11 cellular contexts compared by ENCODE assay signal in genomic region chr2:119049968-119050657, GRCh38.
DNase-seq lines count a peak whose midpoint lies in the region; TF ChIP-seq lines count a peak whose summit lies in the region.
"Had no signal": no experiment of that assay in that cellular context is flagged by ENCODE, and none has a peak within 500 bp of the region (broad histone marks: within the 10 kb centered on the region; RNA-seq: fewer than 3 reads in every experiment).

No MANE protein-coding gene starts in this region.

- H3K4me1 ChIP-seq in effector memory CD4-positive, alpha-beta T cell (ENCODE audit: control insufficient read depth, insufficient read depth, low read length, poor library complexity, severe bottlenecking): no peaks in the 10 kb centered on the region
- H3K4me1 ChIP-seq in CD8-positive, alpha-beta memory T cell (ENCODE audit: insufficient read depth, low read length): no peaks in the 10 kb centered on the region

- DNase-seq in NCI-H345 (lab: John Stamatoyannopoulos, UW) (peak; percentile 35), NCI-H345 treated with DMSO at 0.1 percent for 48 hours (lab: John Stamatoyannopoulos, UW; ENCODE audit: unreplicated experiment) (no peak), NCI-H82 (lab: John Stamatoyannopoulos, UW) (peak; percentile 68), iPS DF 19.7 (ENCODE audit: low read depth, low spot score) (peak; percentile 23), T-helper 9 cell (no peak)
- DNase-seq in effector memory CD4-positive, alpha-beta T cell: no peak
- no peak for DNase-seq in CD8-positive, alpha-beta memory T cell
- DNase-seq: kidney, Right ventricle myocardium superior had no signal

- no peak overlapping the region for H3K4me3 Mint-ChIP-seq in CD8-positive, alpha-beta memory T cell
- H3K4me3 Mint-ChIP-seq: IgD-negative memory B cell had no signal

- CTCF ChIA-PET in CD8-positive, alpha-beta memory T cell (lab: Charles Lee): no interaction called here

- no peak overlapping the region for H3K27ac ChIP-seq in effector memory CD4-positive, alpha-beta T cell (ENCODE audit: insufficient read depth, low read length, poor library complexity, severe bottlenecking)
- H3K27ac ChIP-seq in CD8-positive, alpha-beta memory T cell (ENCODE audit: low read depth, low read length): no peak overlapping the region

- no peak overlapping the region for H3K27ac Mint-ChIP-seq in CD8-positive, alpha-beta memory T cell
- H3K27ac Mint-ChIP-seq: IgD-negative memory B cell had no signal

- no peaks in the 10 kb centered on the region for H3K9me3 ChIP-seq in effector memory CD4-positive, alpha-beta T cell (ENCODE audit: control insufficient read depth, low read length)
- H3K9me3 ChIP-seq in CD8-positive, alpha-beta memory T cell (ENCODE audit: low read length): no peaks in the 10 kb centered on the region

- no peak overlapping the region for H3K4me3 ChIP-seq in effector memory CD4-positive, alpha-beta T cell (ENCODE audit: insufficient read depth, low read depth, low read length, poor library complexity, severe bottlenecking)
- no peak overlapping the region for H3K4me3 ChIP-seq in CD8-positive, alpha-beta memory T cell (ENCODE audit: low read length)

- peaks cover 0 to 11% (median 4%) of the 10 kb centered on the region in 5 donors for H3K9me3 Mint-ChIP-seq in CD8-positive, alpha-beta memory T cell

- peaks cover 4 to 10% of the 10 kb centered on the region in 2 donors for H3K27me3 Mint-ChIP-seq in CD8-positive, alpha-beta memory T cell

- no peaks in the 10 kb centered on the region for H3K36me3 ChIP-seq in effector memory CD4-positive, alpha-beta T cell (ENCODE audit: control insufficient read depth, insufficient read depth, low read length)
- no peaks in the 10 kb centered on the region for H3K36me3 ChIP-seq in CD8-positive, alpha-beta memory T cell (ENCODE audit: insufficient read depth, low read length)

- POLR2A ChIA-PET in CD8-positive, alpha-beta memory T cell (lab: Charles Lee): no interaction called here

- TF ChIP-seq CTCF in GM12874 (IDR thresholded peaks at IDR 0.05; ENCODE audit: insufficient read depth, low read depth, low read length): peak; percentile 19; the same call in 1 of the 2 replicates

- no peaks in the 10 kb centered on the region for H3K36me3 Mint-ChIP-seq in CD8-positive, alpha-beta memory T cell

- H3K27me3 ChIP-seq in effector memory CD4-positive, alpha-beta T cell (replicated peaks; ENCODE audit: control insufficient read depth, insufficient read depth, low read length, poor library complexity, severe bottlenecking): peaks cover 3% of the 10 kb centered on the region
- H3K27me3 ChIP-seq in CD8-positive, alpha-beta memory T cell (ENCODE audit: insufficient read depth, low read length, poor library complexity, severe bottlenecking): no peaks in the 10 kb centered on the region

- H3K4me1 Mint-ChIP-seq in CD8-positive, alpha-beta memory T cell: no peaks in the 10 kb centered on the region

Comparison
In these comparisons a context has a peak if more than half of its experiments do, and no peak if none do; other contexts are left out.
1. DNase-seq: peak in NCI-H345 (single experiment), NCI-H82 (single experiment) and iPS DF 19.7 (single experiment); none in NCI-H345 treated with DMSO at 0.1 percent for 48 hours (single experiment), effector memory CD4-positive, alpha-beta T cell (0 of 3), T-helper 9 cell (single experiment) and CD8-positive, alpha-beta memory T cell (0 of 5).